1 cellular context compared by ENCODE assay signal in the genomic region with DNA sequence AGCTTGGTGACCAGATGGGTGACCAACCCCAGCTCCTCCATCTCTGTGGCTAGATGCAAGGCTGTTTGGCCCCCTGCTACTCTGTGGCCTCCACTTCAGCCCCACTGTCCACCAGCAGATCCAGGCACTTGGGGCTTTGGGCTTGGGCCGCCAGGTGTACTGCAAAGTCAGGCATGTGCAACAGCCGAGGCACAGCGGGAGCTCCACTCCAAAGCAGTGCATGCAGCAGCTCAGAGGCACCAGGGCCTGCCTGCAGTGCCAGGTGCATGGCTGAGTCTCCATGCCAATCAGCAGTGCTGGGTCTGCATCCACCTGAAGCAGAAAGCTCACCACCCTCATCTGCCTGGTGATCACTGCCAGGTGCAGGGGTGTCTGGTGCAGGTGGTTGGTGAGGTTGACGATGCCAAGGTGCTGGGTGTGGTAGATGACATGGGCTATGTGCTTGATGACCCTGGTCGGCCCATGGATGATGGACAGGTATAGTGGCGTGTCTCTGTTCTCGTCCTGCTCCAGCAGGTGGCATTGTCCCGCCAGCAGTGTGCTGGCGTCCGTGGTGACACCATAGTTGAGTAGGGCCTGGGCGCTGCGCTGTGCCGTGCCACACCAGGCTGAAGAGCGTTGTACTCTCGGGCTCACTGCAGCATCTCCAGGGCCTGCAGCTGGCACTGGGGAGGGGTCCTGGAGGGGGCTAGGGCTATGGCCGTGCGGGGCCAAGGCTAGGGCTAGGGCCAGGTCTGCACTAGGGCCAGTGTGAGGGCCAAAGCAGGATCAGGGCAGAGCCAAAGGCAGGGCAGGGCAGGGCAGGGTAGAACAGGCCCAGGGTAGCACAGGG.
A peak's percentile ranks its signal among the peaks of the same experiment; 100 is the strongest.
TF ChIP-seq lines count a peak whose summit lies in the region.

No MANE protein-coding gene starts in this region.

TF ChIP-seq in HepG2, 621 proteins besides CTCF, POLR2A, EP300 and RAD21 (continued from another document):
- TF ChIP-seq ZNF383 (CRISPR knock-in tag; IDR thresholded peaks at IDR 0.05; ENCODE audit: borderline replicate concordance): no peak
- TF ChIP-seq PITX1 (CRISPR knock-in tag; IDR thresholded peaks at IDR 0.05): 0 out of 2 replicates have a peak, but pooled peaks have one; percentile 22
- peak; percentile 75; the same call in 1 of the 2 replicates for TF ChIP-seq KDM2A (CRISPR knock-in tag; IDR thresholded peaks at IDR 0.05; ENCODE audit: borderline replicate concordance, low read depth)
- TF ChIP-seq RFX1 (IDR thresholded peaks at IDR 0.05): no peak
- no peak for TF ChIP-seq SIX1 (CRISPR knock-in tag; IDR thresholded peaks at IDR 0.05; ENCODE audit: borderline replicate concordance)
- TF ChIP-seq, protein P1, sequence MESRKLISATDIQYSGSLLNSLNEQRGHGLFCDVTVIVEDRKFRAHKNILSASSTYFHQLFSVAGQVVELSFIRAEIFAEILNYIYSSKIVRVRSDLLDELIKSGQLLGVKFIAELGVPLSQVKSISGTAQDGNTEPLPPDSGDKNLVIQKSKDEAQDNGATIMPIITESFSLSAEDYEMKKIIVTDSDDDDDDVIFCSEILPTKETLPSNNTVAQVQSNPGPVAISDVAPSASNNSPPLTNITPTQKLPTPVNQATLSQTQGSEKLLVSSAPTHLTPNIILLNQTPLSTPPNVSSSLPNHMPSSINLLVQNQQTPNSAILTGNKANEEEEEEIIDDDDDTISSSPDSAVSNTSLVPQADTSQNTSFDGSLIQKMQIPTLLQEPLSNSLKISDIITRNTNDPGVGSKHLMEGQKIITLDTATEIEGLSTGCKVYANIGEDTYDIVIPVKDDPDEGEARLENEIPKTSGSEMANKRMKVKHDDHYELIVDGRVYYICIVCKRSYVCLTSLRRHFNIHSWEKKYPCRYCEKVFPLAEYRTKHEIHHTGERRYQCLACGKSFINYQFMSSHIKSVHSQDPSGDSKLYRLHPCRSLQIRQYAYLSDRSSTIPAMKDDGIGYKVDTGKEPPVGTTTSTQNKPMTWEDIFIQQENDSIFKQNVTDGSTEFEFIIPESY (CRISPR knock-in tag; IDR thresholded peaks at IDR 0.05): 0 out of 2 replicates have a peak, but pooled peaks have one; percentile 12
- TF ChIP-seq ZNF557 (CRISPR knock-in tag; IDR thresholded peaks at IDR 0.05): no peak
- TF ChIP-seq MEIS1 (CRISPR knock-in tag; IDR thresholded peaks at IDR 0.05; ENCODE audit: borderline replicate concordance): peak; percentile 42; the same call in 1 of the 2 replicates
- TF ChIP-seq ZNF501 (CRISPR knock-in tag; IDR thresholded peaks at IDR 0.05): 0 out of 2 replicates have a peak, but pooled peaks have one; percentile 13
- TF ChIP-seq FOXA1 (IDR thresholded peaks at IDR 0.05): no peak
- peak; percentile 20; the same call in 1 of the 2 replicates for TF ChIP-seq FOXA1 (CRISPR knock-in tag; IDR thresholded peaks at IDR 0.05)
- TF ChIP-seq, protein P2, sequence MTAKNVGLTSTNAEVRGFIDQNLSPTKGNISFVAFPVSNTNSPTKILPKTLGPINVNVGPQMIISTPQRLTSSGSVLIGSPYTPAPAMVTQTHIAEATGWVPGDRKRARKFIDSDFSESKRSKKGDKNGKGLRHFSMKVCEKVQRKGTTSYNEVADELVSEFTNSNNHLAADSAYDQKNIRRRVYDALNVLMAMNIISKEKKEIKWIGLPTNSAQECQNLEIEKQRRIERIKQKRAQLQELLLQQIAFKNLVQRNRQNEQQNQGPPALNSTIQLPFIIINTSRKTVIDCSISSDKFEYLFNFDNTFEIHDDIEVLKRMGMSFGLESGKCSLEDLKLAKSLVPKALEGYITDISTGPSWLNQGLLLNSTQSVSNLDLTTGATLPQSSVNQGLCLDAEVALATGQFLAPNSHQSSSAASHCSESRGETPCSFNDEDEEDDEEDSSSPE (CRISPR knock-in tag; IDR thresholded peaks at IDR 0.05): no peak
- TF ChIP-seq, protein P3, sequence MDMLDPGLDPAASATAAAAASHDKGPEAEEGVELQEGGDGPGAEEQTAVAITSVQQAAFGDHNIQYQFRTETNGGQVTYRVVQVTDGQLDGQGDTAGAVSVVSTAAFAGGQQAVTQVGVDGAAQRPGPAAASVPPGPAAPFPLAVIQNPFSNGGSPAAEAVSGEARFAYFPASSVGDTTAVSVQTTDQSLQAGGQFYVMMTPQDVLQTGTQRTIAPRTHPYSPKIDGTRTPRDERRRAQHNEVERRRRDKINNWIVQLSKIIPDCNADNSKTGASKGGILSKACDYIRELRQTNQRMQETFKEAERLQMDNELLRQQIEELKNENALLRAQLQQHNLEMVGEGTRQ (IDR thresholded peaks at IDR 0.05; ENCODE audit: low read depth, low read length): no peak
- TF ChIP-seq, protein P3 (CRISPR knock-in tag; IDR thresholded peaks at IDR 0.05; ENCODE audit: borderline replicate concordance): no peak
- TF ChIP-seq RFX3 (CRISPR knock-in tag; IDR thresholded peaks at IDR 0.05): peak; percentile 28; the same call in 1 of the 2 replicates
- TF ChIP-seq HOXA3 (CRISPR knock-in tag; IDR thresholded peaks at IDR 0.05): peak; percentile 35; the same call in 1 of the 2 replicates
- TF ChIP-seq SALL1 (CRISPR knock-in tag; IDR thresholded peaks at IDR 0.05): peak; percentile 27; the same call in 1 of the 2 replicates
- TF ChIP-seq RXRB (CRISPR knock-in tag; IDR thresholded peaks at IDR 0.05; ENCODE audit: borderline replicate concordance): 0 out of 2 replicates have a peak, but pooled peaks have one; percentile 19
- TF ChIP-seq, protein P4, sequence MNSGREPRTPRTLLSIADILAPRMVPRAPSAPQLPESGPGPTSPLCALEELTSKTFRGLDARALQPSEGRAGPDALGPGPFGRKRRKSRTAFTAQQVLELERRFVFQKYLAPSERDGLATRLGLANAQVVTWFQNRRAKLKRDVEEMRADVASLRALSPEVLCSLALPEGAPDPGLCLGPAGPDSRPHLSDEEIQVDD (CRISPR knock-in tag; IDR thresholded peaks at IDR 0.05; ENCODE audit: borderline replicate concordance): no peak
- TF ChIP-seq, protein P5, sequence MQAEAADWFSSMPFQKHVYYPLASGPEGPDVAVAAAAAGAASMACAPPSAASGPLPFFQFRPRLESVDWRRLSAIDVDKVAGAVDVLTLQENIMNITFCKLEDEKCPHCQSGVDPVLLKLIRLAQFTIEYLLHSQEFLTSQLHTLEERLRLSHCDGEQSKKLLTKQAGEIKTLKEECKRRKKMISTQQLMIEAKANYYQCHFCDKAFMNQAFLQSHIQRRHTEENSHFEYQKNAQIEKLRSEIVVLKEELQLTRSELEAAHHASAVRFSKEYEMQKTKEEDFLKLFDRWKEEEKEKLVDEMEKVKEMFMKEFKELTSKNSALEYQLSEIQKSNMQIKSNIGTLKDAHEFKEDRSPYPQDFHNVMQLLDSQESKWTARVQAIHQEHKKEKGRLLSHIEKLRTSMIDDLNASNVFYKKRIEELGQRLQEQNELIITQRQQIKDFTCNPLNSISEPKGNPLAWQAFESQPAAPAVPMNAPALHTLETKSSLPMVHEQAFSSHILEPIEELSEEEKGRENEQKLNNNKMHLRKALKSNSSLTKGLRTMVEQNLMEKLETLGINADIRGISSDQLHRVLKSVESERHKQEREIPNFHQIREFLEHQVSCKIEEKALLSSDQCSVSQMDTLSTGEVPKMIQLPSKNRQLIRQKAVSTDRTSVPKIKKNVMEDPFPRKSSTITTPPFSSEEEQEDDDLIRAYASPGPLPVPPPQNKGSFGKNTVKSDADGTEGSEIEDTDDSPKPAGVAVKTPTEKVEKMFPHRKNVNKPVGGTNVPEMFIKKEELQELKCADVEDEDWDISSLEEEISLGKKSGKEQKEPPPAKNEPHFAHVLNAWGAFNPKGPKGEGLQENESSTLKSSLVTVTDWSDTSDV (CRISPR knock-in tag; IDR thresholded peaks at IDR 0.05): no peak
- TF ChIP-seq ZFX (CRISPR knock-in tag; IDR thresholded peaks at IDR 0.05; ENCODE audit: low read depth): peak; percentile 53; the same call in 1 of the 2 replicates
- no peak for TF ChIP-seq ATM (IDR thresholded peaks at IDR 0.05; ENCODE audit: borderline replicate concordance)
- TF ChIP-seq, protein P6, sequence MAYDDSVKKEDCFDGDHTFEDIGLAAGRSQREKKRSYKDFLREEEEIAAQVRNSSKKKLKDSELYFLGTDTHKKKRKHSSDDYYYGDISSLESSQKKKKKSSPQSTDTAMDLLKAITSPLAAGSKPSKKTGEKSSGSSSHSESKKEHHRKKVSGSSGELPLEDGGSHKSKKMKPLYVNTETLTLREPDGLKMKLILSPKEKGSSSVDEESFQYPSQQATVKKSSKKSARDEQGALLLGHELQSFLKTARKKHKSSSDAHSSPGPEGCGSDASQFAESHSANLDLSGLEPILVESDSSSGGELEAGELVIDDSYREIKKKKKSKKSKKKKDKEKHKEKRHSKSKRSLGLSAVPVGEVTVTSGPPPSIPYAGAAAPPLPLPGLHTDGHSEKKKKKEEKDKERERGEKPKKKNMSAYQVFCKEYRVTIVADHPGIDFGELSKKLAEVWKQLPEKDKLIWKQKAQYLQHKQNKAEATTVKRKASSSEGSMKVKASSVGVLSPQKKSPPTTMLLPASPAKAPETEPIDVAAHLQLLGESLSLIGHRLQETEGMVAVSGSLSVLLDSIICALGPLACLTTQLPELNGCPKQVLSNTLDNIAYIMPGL (CRISPR knock-in tag; IDR thresholded peaks at IDR 0.05; ENCODE audit: borderline replicate concordance in 1 of 2, low read depth in 1 of 2): peak; percentile 33 to 52; a peak in 1 of 4 replicates
- TF ChIP-seq HNRNPL (IDR thresholded peaks at IDR 0.05; ENCODE audit: low read depth, low read length): peak; percentile 77
- TF ChIP-seq ZNF772 (CRISPR knock-in tag; IDR thresholded peaks at IDR 0.05): peak; percentile 26; the same call in 1 of the 2 replicates
- no peak for TF ChIP-seq CBX5 (CRISPR knock-in tag; IDR thresholded peaks at IDR 0.05; ENCODE audit: borderline replicate concordance)
- peak; percentile 43; the same call in 1 of the 2 replicates for TF ChIP-seq ZNF768 (CRISPR knock-in tag; IDR thresholded peaks at IDR 0.05)
- TF ChIP-seq TBX2 (CRISPR knock-in tag; IDR thresholded peaks at IDR 0.05; ENCODE audit: borderline replicate concordance): 0 out of 2 replicates have a peak, but pooled peaks have one; percentile 38
- TF ChIP-seq, protein P7, sequence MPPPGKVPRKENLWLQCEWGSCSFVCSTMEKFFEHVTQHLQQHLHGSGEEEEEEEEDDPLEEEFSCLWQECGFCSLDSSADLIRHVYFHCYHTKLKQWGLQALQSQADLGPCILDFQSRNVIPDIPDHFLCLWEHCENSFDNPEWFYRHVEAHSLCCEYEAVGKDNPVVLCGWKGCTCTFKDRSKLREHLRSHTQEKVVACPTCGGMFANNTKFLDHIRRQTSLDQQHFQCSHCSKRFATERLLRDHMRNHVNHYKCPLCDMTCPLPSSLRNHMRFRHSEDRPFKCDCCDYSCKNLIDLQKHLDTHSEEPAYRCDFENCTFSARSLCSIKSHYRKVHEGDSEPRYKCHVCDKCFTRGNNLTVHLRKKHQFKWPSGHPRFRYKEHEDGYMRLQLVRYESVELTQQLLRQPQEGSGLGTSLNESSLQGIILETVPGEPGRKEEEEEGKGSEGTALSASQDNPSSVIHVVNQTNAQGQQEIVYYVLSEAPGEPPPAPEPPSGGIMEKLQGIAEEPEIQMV (CRISPR knock-in tag; IDR thresholded peaks at IDR 0.05; ENCODE audit: low read depth): peak; percentile 26; the same call in 1 of the 2 replicates
- TF ChIP-seq NONO (IDR thresholded peaks at IDR 0.05): no peak
- 0 out of 2 replicates have a peak, but pooled peaks have one; percentile 24 for TF ChIP-seq NONO (CRISPR knock-in tag; conservative IDR thresholded peaks at IDR 0.05)
